Comparison of ENCODE assay signal across 25 cellular contexts in genomic region chr5:54538156-54538555, GRCh38. TPM values are rescaled to one million over a fixed set of nuclear protein-coding genes. Genes with fewer than 3 reads are reported as not detected.
DNase-seq lines count a peak whose midpoint lies in the region; TF ChIP-seq lines count a peak whose summit lies in the region.
"Had no signal": no experiment of that assay in that cellular context is flagged by ENCODE, and none has a peak within 500 bp of the region (broad histone marks: within the 10 kb centered on the region; RNA-seq: fewer than 3 reads in every experiment).

No MANE protein-coding gene starts in this region.

- no peaks in the 10 kb centered on the region for H3K36me3 ChIP-seq in left ventricle myocardium inferior
- no peaks in the 10 kb centered on the region for H3K36me3 ChIP-seq in sigmoid colon
- H3K36me3 ChIP-seq: neural progenitor cell had no signal

- intact Hi-C loops in left ventricle myocardium inferior (cut with micrococcal nuclease) (no loop called here), cardiac septum (cut with DNase I) (no loop called here), dorsolateral prefrontal cortex (cut with DNase I) (no loop called here), sigmoid colon (cut with DNase I) (no loop called here)

- no peak for DNase-seq in left ventricle myocardium inferior
- no peak for DNase-seq in cardiac septum (ENCODE audit: low spot score)
- DNase-seq in dorsolateral prefrontal cortex: no peak
- no peak for DNase-seq in sigmoid colon
- no peak for DNase-seq in erythroblast (lab: John Stamatoyannopoulos, UW)
- DNase-seq in DMS79 treated with DMSO at 0.1 percent for 48 hours (lab: John Stamatoyannopoulos, UW): no peak
- no peak for DNase-seq in HT-29 (ENCODE audit: low spot score)
- no peak for DNase-seq in DMS153 (lab: John Stamatoyannopoulos, UW)
- DNase-seq: 8988T; activated CD4-positive, CD25-positive, alpha-beta regulatory T cell; activated CD8-positive, alpha-beta memory T cell treated with anti-CD3 and anti-CD28 coated beads, Interleukin-2, amount 10 ng/mL, durations not matched to agents 7 days and 5 days; activated naive CD4-positive, alpha-beta T cell; activated T-cell treated with anti-CD3 and anti-CD28 coated beads, Interleukin-2, amount 50 U/mL, for 72 hours; CD4-positive, alpha-beta T cell; cerebellar nuclear complex; EL; hypothalamus; KG1; left colon; mammary epithelial cell; NCI-H1092 treated with DMSO at 0.1 percent for 48 hours; NCI-H1930; NCI-H2227 treated with DMSO at 0.1 percent for 48 hours; NCI-H526 treated with DMSO at 0.1 percent for 48 hours had no signal

- H3K9me3 ChIP-seq in left ventricle myocardium inferior (replicated peaks): no peaks in the 10 kb centered on the region
- H3K9me3 ChIP-seq in sigmoid colon: no peaks in the 10 kb centered on the region

- no peak for TF ChIP-seq CTCF in left ventricle myocardium inferior (IDR thresholded peaks at IDR 0.05; ENCODE audit: borderline replicate concordance)
- TF ChIP-seq CTCF in dorsolateral prefrontal cortex (IDR thresholded peaks at IDR 0.05 in 54 of 56, conservative IDR thresholded peaks at IDR 0.05 in 2 of 56; ENCODE audit: low read depth in 1 of 56, partially characterized antibody in 56 of 56): no peak
- TF ChIP-seq CTCF in sigmoid colon (IDR thresholded peaks at IDR 0.05): no peak

- no peak for TF ChIP-seq EP300 in sigmoid colon (IDR thresholded peaks at IDR 0.05)

- 83 to 86% methylated on average over 3 of the region's 3 CpGs for WGBS in sigmoid colon, 2 donors

- H3K4me1 ChIP-seq in left ventricle myocardium inferior (peaks cover 63% of the 10 kb centered on the region), sigmoid colon (peaks cover 0 to 61% (median 49%) of the 10 kb centered on the region in 4 donors)

- peak overlapping the region; percentile 33 for H3K27ac ChIP-seq in left ventricle myocardium inferior (replicated peaks)
- peak overlapping the region in 31 of 59 donors; percentile 2 to 76 (median 43) for H3K27ac ChIP-seq in dorsolateral prefrontal cortex
- H3K27ac ChIP-seq in sigmoid colon: peak overlapping the region in 3 of 4 donors; percentile 26 to 62 (median 27)
- H3K27ac ChIP-seq: neural progenitor cell had no signal

- H3K4me3 ChIP-seq in left ventricle myocardium inferior (no peak overlapping the region), dorsolateral prefrontal cortex (peak overlapping the region in 6 of 59 donors; percentile 4 to 51 (median 35)), sigmoid colon (no peak overlapping the region)
- H3K4me3 ChIP-seq: neural progenitor cell had no signal

- H3K27me3 ChIP-seq in left ventricle myocardium inferior (ENCODE audit: low read depth) (no peaks in the 10 kb centered on the region), dorsolateral prefrontal cortex (no peaks in the 10 kb centered on the region), sigmoid colon (no peaks in the 10 kb centered on the region)
- H3K27me3 ChIP-seq: neural progenitor cell had no signal

- TF ChIP-seq POLR2A in sigmoid colon (IDR thresholded peaks at IDR 0.05) (no peak), erythroblast (IDR thresholded peaks at IDR 0.05; ENCODE audit: low read length) (no peak)

RNA-seq across cellular contexts. Expression of gene SNX18, which starts 20.6 kb away (rescaled TPM):
- total RNA-seq in left ventricle myocardium inferior: 28.7 TPM
- 24.2 TPM for total RNA-seq in cardiac septum
- total RNA-seq in dorsolateral prefrontal cortex: 10 to 100 TPM; 15.1 to 35.3 (median 21.5) TPM
- 10 to 100 TPM; 37.8 to 51.3 (median 46.1) TPM for total RNA-seq in sigmoid colon
- polyA plus RNA-seq in sigmoid colon: 1 to 10 TPM; 3.9 to 6.5 (median 5.4) TPM
- total RNA-seq in HT-29 (2014; rRNA removed; shearing (Covaris generic)): 36.1 and 40.4 TPM in 2 replicates
